Comparison of ENCODE assay signal across 8 cellular contexts in the genomic region with DNA sequence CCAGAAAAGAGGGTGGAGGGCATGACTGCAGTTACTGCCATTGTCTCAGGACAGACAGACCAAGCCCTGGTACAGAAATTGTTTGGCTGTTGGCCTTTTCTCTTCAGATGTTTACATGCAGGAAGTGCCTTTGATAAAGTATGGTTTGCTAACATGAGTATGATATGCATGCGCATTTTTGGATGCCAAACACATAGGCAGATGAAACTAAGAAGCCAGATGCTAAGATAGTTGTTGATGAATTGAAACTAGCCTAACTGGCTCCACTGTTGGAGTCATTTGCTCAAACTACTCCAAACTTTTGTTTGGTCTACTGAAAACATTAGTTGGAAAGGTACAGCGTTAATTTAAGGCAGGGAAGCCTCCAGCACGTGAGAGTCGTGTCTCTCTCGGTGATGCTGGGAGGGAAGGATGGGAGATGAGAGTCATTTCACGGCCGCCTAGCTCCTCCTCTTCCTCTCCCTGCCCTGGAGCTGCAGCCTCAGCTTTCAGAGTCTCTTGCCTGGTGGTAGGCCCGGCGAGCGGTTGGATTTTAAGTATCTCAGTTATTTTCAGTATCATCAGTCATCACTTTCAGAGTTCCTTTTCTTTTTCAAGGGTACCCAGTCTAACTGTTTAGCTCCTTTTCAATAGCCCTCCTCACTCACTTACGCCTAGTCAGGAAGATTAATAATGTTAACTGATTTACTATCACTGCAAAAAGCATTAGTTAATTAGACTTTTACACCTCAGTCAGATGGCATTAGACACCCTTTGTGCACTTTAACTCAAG. TPM values are rescaled to one million over a fixed set of nuclear protein-coding genes. Genes with fewer than 3 reads are reported as not detected.
DNase-seq lines count a peak whose midpoint lies in the region; ATAC-seq, FAIRE-seq and TF ChIP-seq lines count a peak whose summit lies in the region.

No MANE protein-coding gene starts in this region.

- peak overlapping the region; percentile 55 to 84 for H3K9ac ChIP-seq in K562 (ENCODE audit: insufficient read depth in 1 of 2, low read depth in 2 of 2, low read length in 2 of 2)
- no peak overlapping the region for H3K9ac ChIP-seq in liver (ENCODE audit: low read depth in 1 of 2, low read length in 2 of 2)

- peak overlapping the region; percentile 87 for H3K4me3 Mint-ChIP-seq in T-helper 2 cell treated with Interferon-gamma antibody and Interleukin-4, amounts not matched to agents 5 μg/mL and 100 μg/mL, for 36 hours

- no peaks in the 10 kb centered on the region for H3K9me3 ChIP-seq in BE2C
- no peaks in the 10 kb centered on the region for H3K9me3 ChIP-seq in K562 (replicated peaks; ENCODE audit: control insufficient read depth, insufficient read depth, low read depth, low read length)
- H3K9me3 ChIP-seq in liver (ENCODE audit: control insufficient read depth in 4 of 4, low read length in 3 of 4): no peaks in the 10 kb centered on the region

- H3K27me3 ChIP-seq in BE2C (no peaks in the 10 kb centered on the region; the same call in 1 of the 2 replicates), K562 (ENCODE audit: control insufficient read depth in 2 of 2, insufficient read depth in 2 of 2, low read length in 2 of 2) (no peaks in the 10 kb centered on the region), liver (ENCODE audit: control insufficient read depth in 4 of 4, insufficient read depth in 4 of 4, low read length in 3 of 4) (no peaks in the 10 kb centered on the region)

- H3K27ac Mint-ChIP-seq in T-helper 2 cell treated with Interferon-gamma antibody and Interleukin-4, amounts not matched to agents 5 μg/mL and 100 μg/mL, for 36 hours: peak overlapping the region; percentile 96

- H3K4me1 ChIP-seq in BE2C: peaks cover 7% of the 10 kb centered on the region; the same call in 1 of the 2 replicates
- peaks cover 31 to 65% of the 10 kb centered on the region in 2 experiments for H3K4me1 ChIP-seq in K562 (replicated peaks in 1 of 2; ENCODE audit: control insufficient read depth in 2 of 2, insufficient read depth in 2 of 2, low read length in 2 of 2)
- H3K4me1 ChIP-seq in liver (ENCODE audit: control insufficient read depth in 4 of 4, insufficient read depth in 4 of 4, low read length in 3 of 4): peaks cover 17 to 62% (median 46%) of the 10 kb centered on the region in 4 donors

- H4K20me1 ChIP-seq in K562 (replicated peaks; ENCODE audit: control insufficient read depth, insufficient read depth, low read length): no peaks in the 10 kb centered on the region

- TF ChIP-seq RAD21 in K562 (CRISPR knock-in tag; conservative IDR thresholded peaks at IDR 0.05 in 1 of 2, IDR thresholded peaks at IDR 0.05 in 1 of 2) (no peak), liver (IDR thresholded peaks at IDR 0.05) (no peak)

- POLR2A ChIA-PET in K562 (lab: Yijun Ruan, JAX): interaction anchor here (0.6 to 2.1 kb wide), 14 partner anchors 9 to 501 kb away, joined by 3 to 14 read pairs (median 3); no protein-coding TSS in a partner anchor

- TF ChIP-seq POLR2A in K562 (conservative IDR thresholded peaks at IDR 0.05): peak; percentile 60

- no peaks in the 10 kb centered on the region for H3K9me3 Mint-ChIP-seq in T-helper 2 cell treated with Interferon-gamma antibody and Interleukin-4, amounts not matched to agents 5 μg/mL and 100 μg/mL, for 36 hours

- H3K4me2 ChIP-seq in K562 (ENCODE audit: insufficient read depth, low read length): peak overlapping the region; percentile 67

- H3K4me3 ChIP-seq in BE2C (ENCODE audit: low read depth, low read length) (peak overlapping the region; percentile 21), K562 (peak overlapping the region; percentile 1; the same call in 1 of the 2 replicates), liver (ENCODE audit: low read depth in 1 of 3, low read length in 3 of 3) (no peak overlapping the region)

- CTCF ChIA-PET in K562 (lab: Yijun Ruan, JAX; ENCODE audit: low intra/inter-chr PET ratio): no interaction called here

- H3K4me1 Mint-ChIP-seq in T-helper 2 cell treated with Interferon-gamma antibody and Interleukin-4, amounts not matched to agents 5 μg/mL and 100 μg/mL, for 36 hours (ENCODE audit: low read depth): peaks cover 66% of the 10 kb centered on the region

- peaks cover 8% of the 10 kb centered on the region for H3K36me3 Mint-ChIP-seq in T-helper 2 cell treated with Interferon-gamma antibody and Interleukin-4, amounts not matched to agents 5 μg/mL and 100 μg/mL, for 36 hours (ENCODE audit: low read depth)

- no peak for TF ChIP-seq CTCF in BE2C (IDR thresholded peaks at IDR 0.05; ENCODE audit: low read depth, low read length)
- TF ChIP-seq CTCF in K562 (IDR thresholded peaks at IDR 0.05 in 2 of 3, conservative IDR thresholded peaks at IDR 0.05 in 1 of 3; ENCODE audit: insufficient read depth in 2 of 3, low read depth in 1 of 3, low read length in 3 of 3): no peak
- no peak for TF ChIP-seq CTCF in liver (IDR thresholded peaks at IDR 0.05; ENCODE audit: low read depth, low read length, missing input control)

- H3K79me2 ChIP-seq in K562 (ENCODE audit: control insufficient read depth, insufficient read depth, low read length): peaks cover 99% of the 10 kb centered on the region

- ATAC-seq in GM19395 (IDR thresholded peaks at IDR 0.05; ENCODE audit: unreplicated experiment) (peak; percentile 48), HG03520 (IDR thresholded peaks at IDR 0.05; ENCODE audit: unreplicated experiment) (peak; percentile 36), K562 (peak; percentile 64)

- WGBS in K562 (ENCODE audit: insufficient coverage, low coverage, missing lambda C conversion rate): 9% methylated on average over 11 of the region's 11 CpGs
- WGBS in liver: 47% methylated on average over 11 of the region's 11 CpGs

- FAIRE-seq in K562 (lab: Jason Lieb, UNC): peak; percentile 72

- intact Hi-C loops in K562 (cut with micrococcal nuclease): loop anchor here (2.0 kb wide), 1 partner anchor 19 kb away; no protein-coding TSS in a partner anchor

- H3K27ac ChIP-seq in K562 (ENCODE audit: extremely low read depth, low read depth, low read length) (peak overlapping the region; percentile 64), liver (ENCODE audit: low read depth in 1 of 2, low read length in 2 of 2) (peak overlapping the region; percentile 69 to 78)

- H3K36me3 ChIP-seq in BE2C: no peaks in the 10 kb centered on the region
- H3K36me3 ChIP-seq in K562 (ENCODE audit: control insufficient read depth, insufficient read depth, low read length): peaks cover 18% of the 10 kb centered on the region; the same call in 2 of the 3 replicates
- no peaks in the 10 kb centered on the region for H3K36me3 ChIP-seq in liver (ENCODE audit: control insufficient read depth in 4 of 4, insufficient read depth in 3 of 4, low read depth in 1 of 4, low read length in 3 of 4)

- H3K27me3 Mint-ChIP-seq in T-helper 2 cell treated with Interferon-gamma antibody and Interleukin-4, amounts not matched to agents 5 μg/mL and 100 μg/mL, for 36 hours (ENCODE audit: low read depth): no peaks in the 10 kb centered on the region

- DNase-seq in BE2C (peak; percentile 28), K562 (ENCODE audit: extremely low read depth in 1 of 4, low spot score in 3 of 4) (peak; percentile 53 to 86 (median 60)), middle frontal gyrus (ENCODE audit: extremely low spot score, low spot score) (no peak)
- peak; percentile 68 for DNase-seq in T-helper 2 cell treated with Interferon-gamma antibody and Interleukin-4, amounts not matched to agents 5 μg/mL and 100 μg/mL, for 36 hours (ENCODE audit: low spot score)
- DNase-seq in stimulated activated CD8-positive, alpha-beta memory T cell treated with anti-CD3 and anti-CD28 coated beads, Interleukin-12 subunit alpha, Interleukin-12 subunit beta, amount 100 ng/mL, for 1 hour (ENCODE audit: low read depth): peak; percentile 45

- in situ Hi-C loops in K562 (cut with MboI): no loop called here

- no TSS peak for BruUV-seq in K562 (replicated peaks; lab: Mats Ljungman, UMichigan)

- no peaks in the 10 kb centered on the region for H3K9me1 ChIP-seq in K562 (ENCODE audit: control insufficient read depth, insufficient read depth, low read length)

- peak overlapping the region; percentile 27; the same call in 1 of the 2 replicates for H2AFZ ChIP-seq in K562 (ENCODE audit: low read depth, low read length)

- no peak for TF ChIP-seq EP300 in K562 (IDR thresholded peaks at IDR 0.05; ENCODE audit: low read length)

TF ChIP-seq in liver, 16 proteins besides CTCF, POLR2A, EP300 and RAD21 (continues in another document):
- TF ChIP-seq, protein P1, sequence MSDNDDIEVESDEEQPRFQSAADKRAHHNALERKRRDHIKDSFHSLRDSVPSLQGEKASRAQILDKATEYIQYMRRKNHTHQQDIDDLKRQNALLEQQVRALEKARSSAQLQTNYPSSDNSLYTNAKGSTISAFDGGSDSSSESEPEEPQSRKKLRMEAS (IDR thresholded peaks at IDR 0.05): no peak
- TF ChIP-seq TAF1 (conservative IDR thresholded peaks at IDR 0.05) (no peak), HNF4A (conservative IDR thresholded peaks at IDR 0.05) (no peak), FOXA2 (IDR thresholded peaks at IDR 0.05) (no peak), HNF4G (IDR thresholded peaks at IDR 0.05) (no peak)

RNA-seq across cellular contexts. Expression of a gene that starts 29.8 kb away (rescaled TPM):
- polyA plus RNA-seq in BE2C (2012; ENCODE audit: insufficient read depth, insufficient read length, low read depth): 5.1 TPM
- 128 and 141 TPM in 2 replicates for total RNA-seq in K562 (2011; cell fraction: chromatin; rRNA removed; ENCODE audit: low replicate concordance)
- total RNA-seq in K562 (2011; cell fraction: nucleolus; rRNA removed): 88.6 and 91.1 TPM in 2 replicates
- total RNA-seq in K562 (2011; cell fraction: nucleoplasm; rRNA removed): 120 and 166 TPM in 2 replicates
- 19.3 and 34.7 TPM in 2 replicates for total RNA-seq in K562 (2014; rRNA removed)
- total RNA-seq in K562 (2014; rRNA removed; fragmentation: Illumina TruSeq; extraction: Trizol): 24.3 and 25.0 TPM in 2 replicates
- total RNA-seq in K562 (2015; rRNA removed; fragmentation: Illumina TruSeq; extraction: Trizol): 21.9 and 22.1 TPM in 2 replicates
- 64.2 and 65.7 TPM in 2 replicates for total RNA-seq in K562 (2021)
- 5.2 and 6.0 TPM in 2 replicates for polyA plus RNA-seq in K562 (2011; rRNA removed)
- 5.6 and 6.8 TPM in 2 replicates for polyA plus RNA-seq in K562 (2011; cell fraction: cytosol; rRNA removed)
- polyA plus RNA-seq in K562 (2011; cell fraction: nucleus; rRNA removed): 25.5 and 29.7 TPM in 2 replicates
- 20.6 and 20.9 TPM in 2 replicates for polyA plus RNA-seq in K562 (2012)
- 23.6 and 25.9 TPM in 2 replicates for polyA plus RNA-seq in K562 (2014; fragmentation: Illumina TruSeq; extraction: Trizol)
- polyA plus RNA-seq in K562 (2014; fragmentation: Nextera tagmentation; extraction: Ambion mirVana): 1 to 10 TPM; 3.3 to 4.8 TPM
- 15.6 and 19.6 TPM in 2 replicates for polyA plus RNA-seq in K562 (2014; rRNA removed)
- polyA minus RNA-seq in K562 (2011; rRNA and poly(A)+ RNA removed): 42.2 and 45.2 TPM in 2 replicates
- polyA minus RNA-seq in K562 (2011; cell fraction: cytosol; rRNA and poly(A)+ RNA removed): 34.1 and 47.8 TPM in 2 replicates
- polyA minus RNA-seq in K562 (2011; cell fraction: nucleus; rRNA and poly(A)+ RNA removed): 48.1 and 74.3 TPM in 2 replicates
- total RNA-seq in liver: 10 to 100 TPM; 22.8 to 28.9 TPM
- polyA plus RNA-seq in liver: 10 to 100 TPM; 10.1 to 11.8 TPM

Comparison
In these comparisons a context has a peak if more than half of its experiments do, and no peak if none do; other contexts are left out.
1. H3K4me3 ChIP-seq: peak in BE2C (single experiment) and K562 (single experiment); none in liver (0 of 3).
2. H3K9ac ChIP-seq: peak in K562 (2 of 2); none in liver (0 of 2).
3. Peak in every context shown above with its lines, with median percentiles within 50 percentile points of each other: ATAC-seq.